Comparison of ENCODE assay signal across 20 cellular contexts in the genomic region with DNA sequence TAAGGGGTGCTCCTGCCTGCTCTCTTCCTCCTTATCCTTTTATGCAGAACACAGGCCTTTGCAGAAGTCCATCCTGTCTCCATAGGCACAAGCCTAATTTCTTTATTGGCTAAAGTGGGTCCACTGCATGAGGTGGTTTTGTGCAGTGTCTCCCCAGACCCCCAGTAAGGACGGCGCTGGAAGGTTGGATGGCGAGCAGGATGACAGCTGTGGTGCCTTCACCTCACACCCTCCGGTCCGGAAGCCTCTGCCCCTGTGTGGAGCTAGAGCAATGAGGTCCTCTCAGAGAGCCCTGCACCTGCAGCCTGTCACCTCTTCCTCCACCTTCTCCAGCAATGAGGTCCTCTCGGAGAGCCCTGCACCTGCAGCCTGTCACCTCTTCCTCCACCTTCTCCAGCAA.
DNase-seq lines count a peak whose midpoint lies in the region; ATAC-seq and TF ChIP-seq lines count a peak whose summit lies in the region.
"Had no signal": no experiment of that assay in that cellular context is flagged by ENCODE, and none has a peak within 500 bp of the region (broad histone marks: within the 10 kb centered on the region; RNA-seq: fewer than 3 reads in every experiment).

No MANE protein-coding gene starts in this region.

- no peaks in the 10 kb centered on the region for H3K9me3 ChIP-seq in MM.1S (replicated peaks; ENCODE audit: insufficient read depth, low read length)
- H3K9me3 ChIP-seq in lower lobe of right lung = no peaks in the 10 kb centered on the region
- H3K9me3 ChIP-seq in CD8-positive, alpha-beta T cell (ENCODE audit: low read length) = no peaks in the 10 kb centered on the region
- H3K9me3 ChIP-seq: BE2C, BLaER1, Caco-2 had no signal

- no peak overlapping the region for H3K4me3 Mint-ChIP-seq in CD8-positive, alpha-beta T cell
- H3K4me3 Mint-ChIP-seq: CD14-positive monocyte; CD4-positive, alpha-beta memory T cell; CD4-positive, CD25-positive, alpha-beta regulatory T cell had no signal

- POLR2A ChIA-PET in CD8-positive, alpha-beta T cell (lab: Charles Lee) = no interaction called here

- no peak overlapping the region for H2AFZ ChIP-seq in MM.1S (ENCODE audit: low read length)

- peaks cover 2% of the 10 kb centered on the region for H3K9me3 Mint-ChIP-seq in CD8-positive, alpha-beta T cell

- peak overlapping the region; percentile 31; the same call in 1 of the 2 replicates for H3K27ac ChIP-seq in MM.1S (ENCODE audit: low read length)
- H3K27ac ChIP-seq in coronary artery = no peak overlapping the region
- H3K27ac ChIP-seq in lower lobe of right lung = no peak overlapping the region
- no peak overlapping the region for H3K27ac ChIP-seq in CD8-positive, alpha-beta T cell (ENCODE audit: low read depth, low read length)
- H3K27ac ChIP-seq: BLaER1 had no signal

- H4K20me1 ChIP-seq in MM.1S (ENCODE audit: insufficient read depth, low read length) = no peaks in the 10 kb centered on the region
- H4K20me1 ChIP-seq: BLaER1 had no signal

- H3K4me1 ChIP-seq in MM.1S (ENCODE audit: low read length) (peaks cover 4% of the 10 kb centered on the region; the same call in 1 of the 2 replicates), lower lobe of right lung (no peaks in the 10 kb centered on the region)
- H3K4me1 ChIP-seq in CD8-positive, alpha-beta T cell (ENCODE audit: insufficient read depth, low read length) = no peaks in the 10 kb centered on the region
- H3K4me1 ChIP-seq: BE2C, Caco-2 had no signal

- no peaks in the 10 kb centered on the region for H3K27me3 ChIP-seq in MM.1S (replicated peaks; ENCODE audit: insufficient read depth, low read length)
- H3K27me3 ChIP-seq in lower lobe of right lung (ENCODE audit: low read depth) = peaks cover 23% of the 10 kb centered on the region
- H3K27me3 ChIP-seq in CD8-positive, alpha-beta T cell (ENCODE audit: insufficient read depth, low read length) = no peaks in the 10 kb centered on the region
- H3K27me3 ChIP-seq: BE2C, BLaER1 had no signal

- no peak overlapping the region for H3K27ac Mint-ChIP-seq in CD8-positive, alpha-beta T cell
- H3K27ac Mint-ChIP-seq: CD14-positive monocyte; CD4-positive, alpha-beta memory T cell; CD4-positive, CD25-positive, alpha-beta regulatory T cell had no signal

- H3K4me2 ChIP-seq in MM.1S (ENCODE audit: low read depth, low read length) = no peak overlapping the region
- H3K4me2 ChIP-seq: BLaER1 had no signal

- H3F3A ChIP-seq in MM.1S (ENCODE audit: insufficient read depth, low read length) = 0 out of 2 replicates have a peak, but pooled peaks cover 4% of the 10 kb centered on the region

- intact Hi-C loops in lower lobe of right lung (cut with DNase I) = no loop called here
- intact Hi-C loops in CD8-positive, alpha-beta T cell (cut with DNase I, micrococcal nuclease) = no loop called here

- TF ChIP-seq CTCF in MM.1S (IDR thresholded peaks at IDR 0.05; ENCODE audit: low read length) (no peak), coronary artery (IDR thresholded peaks at IDR 0.05) (no peak), lower lobe of right lung (IDR thresholded peaks at IDR 0.05) (no peak)
- TF ChIP-seq CTCF in CD8-positive, alpha-beta T cell (IDR thresholded peaks at IDR 0.05) = no peak

- CTCF ChIA-PET in CD8-positive, alpha-beta T cell (lab: Charles Lee) = no interaction called here

- H3K4me3 ChIP-seq in MM.1S (ENCODE audit: low read length) = no peak overlapping the region
- no peak overlapping the region for H3K4me3 ChIP-seq in coronary artery
- H3K4me3 ChIP-seq in lower lobe of right lung = no peak overlapping the region
- H3K4me3 ChIP-seq in CD8-positive, alpha-beta T cell (ENCODE audit: low read depth, low read length) = no peak overlapping the region
- H3K4me3 ChIP-seq: BLaER1 had no signal

- H3K9ac ChIP-seq in MM.1S (ENCODE audit: low read length) = no peak overlapping the region
- H3K9ac ChIP-seq: BLaER1 had no signal

- no peaks in the 10 kb centered on the region for H3K79me2 ChIP-seq in MM.1S (ENCODE audit: low read length)

- H3K27me3 Mint-ChIP-seq in CD8-positive, alpha-beta T cell (ENCODE audit: low read depth) = peaks cover 15% of the 10 kb centered on the region

- no peak for ATAC-seq in lower lobe of right lung
- ATAC-seq in CD8-positive, alpha-beta T cell = no peak

- DNase-seq in MM.1S (peak; percentile 42), RPMI8226 (peak; percentile 38), coronary artery (ENCODE audit: low spot score) (peak; percentile 43), mesenteric fat pad (ENCODE audit: low spot score) (peak; percentile 81), lower lobe of right lung (no peak), HuH-7.5 (ENCODE audit: low spot score) (no peak)
- no peak for DNase-seq in activated CD8-positive, alpha-beta memory T cell treated with anti-CD3 and anti-CD28 coated beads for 24 hours
- no peak for DNase-seq in CD8-positive, alpha-beta T cell
- DNase-seq: 8988T; ACHN; BE2C; C1 segment of cervical spinal cord; Caco-2; Calu3; CD4-positive, alpha-beta memory T cell; CD4-positive, CD25-positive, alpha-beta regulatory T cell; DMS79 treated with DMSO at 0.1 percent for 48 hours; GF-D8 had no signal

- H3K36me3 ChIP-seq in MM.1S (replicated peaks; ENCODE audit: insufficient read depth, low read length) (no peaks in the 10 kb centered on the region), lower lobe of right lung (no peaks in the 10 kb centered on the region)
- H3K36me3 ChIP-seq in CD8-positive, alpha-beta T cell (ENCODE audit: insufficient read depth, low read length) = no peaks in the 10 kb centered on the region
- H3K36me3 ChIP-seq: BE2C, BLaER1 had no signal

- no peaks in the 10 kb centered on the region for H3K36me3 Mint-ChIP-seq in CD8-positive, alpha-beta T cell
- H3K36me3 Mint-ChIP-seq: CD14-positive monocyte; CD4-positive, alpha-beta memory T cell; CD4-positive, CD25-positive, alpha-beta regulatory T cell had no signal

- peaks cover 2% of the 10 kb centered on the region for H3K4me1 Mint-ChIP-seq in CD8-positive, alpha-beta T cell (ENCODE audit: low read depth)
- H3K4me1 Mint-ChIP-seq: CD14-positive monocyte had no signal

- H3K9me2 ChIP-seq in MM.1S (replicated peaks; ENCODE audit: insufficient read depth, low read length) = no peaks in the 10 kb centered on the region

Comparison
In these comparisons a context has a peak if more than half of its experiments do, and no peak if none do; other contexts are left out.
1. DNase-seq: peak in MM.1S (single experiment), RPMI8226 (single experiment), coronary artery (single experiment) and mesenteric fat pad (single experiment); none in activated CD8-positive, alpha-beta memory T cell treated with anti-CD3 and anti-CD28 coated beads for 24 hours (single experiment), lower lobe of right lung (single experiment), CD8-positive, alpha-beta T cell (0 of 7) and HuH-7.5 (single experiment).